Comparison of ENCODE assay signal across 17 cellular contexts in the genomic region with DNA sequence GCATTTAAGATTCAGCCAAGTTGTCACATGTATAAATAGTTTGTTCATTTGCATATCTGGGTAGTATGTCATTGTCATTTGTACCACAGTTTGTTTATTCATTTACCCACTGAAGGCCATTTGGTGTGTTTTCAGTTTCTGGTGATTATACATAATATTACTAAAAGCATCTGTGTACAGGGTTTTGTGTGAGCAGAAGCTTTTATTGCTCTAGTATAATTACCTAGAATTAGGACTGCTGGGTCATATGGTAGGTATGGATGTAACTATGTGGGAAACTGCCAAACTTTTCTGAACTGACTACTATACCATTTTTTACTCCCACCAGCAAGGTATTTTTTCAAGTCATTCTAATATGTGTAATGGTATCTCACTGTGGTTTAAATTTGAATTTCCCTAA.
A peak's percentile ranks its signal among the peaks of the same experiment; 100 is the strongest.
DNase-seq lines count a peak whose midpoint lies in the region; ATAC-seq, FAIRE-seq and TF ChIP-seq lines count a peak whose summit lies in the region.
"Had no signal": no experiment of that assay in that cellular context is flagged by ENCODE, and none has a peak within 500 bp of the region (broad histone marks: within the 10 kb centered on the region; RNA-seq: fewer than 3 reads in every experiment).

No MANE protein-coding gene starts in this region.

- TF ChIP-seq POLR2A in GM12892 (IDR thresholded peaks at IDR 0.05; ENCODE audit: low read depth, low read length), result no peak

- no peak overlapping the region for H3K27ac Mint-ChIP-seq in MCF 10A (ENCODE audit: low read depth, unreplicated experiment)
- H3K27ac Mint-ChIP-seq: activated naive CD4-positive, alpha-beta T cell treated with anti-CD3 and anti-CD28 coated beads for 36 hours; CD8-positive, alpha-beta T cell; T-helper 1 cell treated with Interleukin-12 subunit alpha and Interleukin-12 subunit beta and Interleukin-4 antibody, amounts not matched to agents 30 μg/mL and 1 μg/mL, for 36 hours had no signal

- peak; percentile 77 for ATAC-seq in GM19395 (IDR thresholded peaks at IDR 0.05; ENCODE audit: unreplicated experiment)
- peak; percentile 70 for ATAC-seq in HG02642 (IDR thresholded peaks at IDR 0.05; ENCODE audit: poor library complexity, unreplicated experiment)
- ATAC-seq in HG03378 (IDR thresholded peaks at IDR 0.05; ENCODE audit: unreplicated experiment), result peak; percentile 72
- ATAC-seq: CD8-positive, alpha-beta T cell; esophagus mucosa; heart left ventricle had no signal

- no peaks in the 10 kb centered on the region for H3K36me3 Mint-ChIP-seq in MCF 10A (ENCODE audit: insufficient read depth, unreplicated experiment)
- H3K36me3 Mint-ChIP-seq: CD8-positive, alpha-beta T cell had no signal

- peak; percentile 46 for FAIRE-seq in GM12892 (lab: Jason Lieb, UNC)
- FAIRE-seq: kidney had no signal

- intact Hi-C loops in MCF 10A (cut with micrococcal nuclease), result no loop called here

- in situ Hi-C loops in GM13976 (cut with MboI; ENCODE audit: low sequenced_read_pairs, unreplicated experiment), result no loop called here

- no peaks in the 10 kb centered on the region for H3K27me3 Mint-ChIP-seq in MCF 10A (ENCODE audit: insufficient read depth, unreplicated experiment)

- CTCF ChIA-PET in MCF 10A (lab: Yijun Ruan, JAX), result no interaction called here

- H3K9me3 Mint-ChIP-seq in MCF 10A (ENCODE audit: unreplicated experiment), result peaks cover 15% of the 10 kb centered on the region

- H3K4me1 Mint-ChIP-seq in MCF 10A (ENCODE audit: insufficient read depth, unreplicated experiment), result no peaks in the 10 kb centered on the region

- BruUV-seq in MCF 10A (replicated peaks; lab: Mats Ljungman, UMichigan), result no TSS peak

- no peak overlapping the region for H3K4me3 Mint-ChIP-seq in MCF 10A (ENCODE audit: unreplicated experiment)
- H3K4me3 Mint-ChIP-seq: activated naive CD4-positive, alpha-beta T cell treated with anti-CD3 and anti-CD28 coated beads for 36 hours; CD8-positive, alpha-beta T cell; T-helper 1 cell treated with Interleukin-12 subunit alpha and Interleukin-12 subunit beta and Interleukin-4 antibody, amounts not matched to agents 30 μg/mL and 1 μg/mL, for 36 hours had no signal

- TF ChIP-seq CTCF in GM13976 (IDR thresholded peaks at IDR 0.05; ENCODE audit: borderline replicate concordance, control extremely low read depth, extremely low read depth, insufficient read depth, missing control alignments) (no peak), MCF 10A (IDR thresholded peaks at IDR 0.05; ENCODE audit: unreplicated experiment) (no peak)

- DNase-seq in GM12892 (ENCODE audit: insufficient read length), result no peak
- DNase-seq in foreskin melanocyte, result no peak
- DNase-seq in GM13976 (ENCODE audit: low spot score), result no peak
- DNase-seq in MCF 10A (ENCODE audit: unreplicated experiment), result no peak
- no peak for DNase-seq in NCI-H1105 treated with DMSO at 0.1 percent for 48 hours (lab: John Stamatoyannopoulos, UW)
- DNase-seq: activated naive CD4-positive, alpha-beta T cell treated with anti-CD3 and anti-CD28 coated beads for 36 hours; brain microvascular endothelial cell; CD8-positive, alpha-beta T cell; dermis blood vessel endothelial cell; heart left ventricle; kidney; NCI-H2171 had no signal

- POLR2A ChIA-PET in MCF 10A (lab: Yijun Ruan, JAX), result no interaction called here
